ENCODE assay signal across 27 cellular contexts in genomic region chr6:43091592-43091991, GRCh38. TPM values are rescaled to one million over a fixed set of nuclear protein-coding genes. Genes with fewer than 3 reads are reported as not detected.
DNase-seq lines count a peak whose midpoint lies in the region; ATAC-seq and TF ChIP-seq lines count a peak whose summit lies in the region.
"Had no signal": no experiment of that assay in that cellular context is flagged by ENCODE, and none has a peak within 500 bp of the region (broad histone marks: within the 10 kb centered on the region; RNA-seq: fewer than 3 reads in every experiment).

No MANE protein-coding gene starts in this region.

- H3K4me1 Mint-ChIP-seq in nephron: peaks cover 77% of the 10 kb centered on the region

- intact Hi-C loops in breast epithelium (cut with DNase I; ENCODE audit: low total_unique reads) (no loop called here), mammary epithelial cell (cut with micrococcal nuclease) (no loop called here), ascending aorta (cut with DNase I) (no loop called here)

- DNase-seq in breast epithelium (ENCODE audit: low spot score in 2 of 2) (no peak), mammary epithelial cell (no peak), amniotic epithelial cell (ENCODE audit: low read depth) (peak; percentile 69), ascending aorta (ENCODE audit: low spot score in 2 of 2) (no peak), brain microvascular endothelial cell (no peak), GM13977 (ENCODE audit: low spot score) (no peak)
- DNase-seq: activated CD4-positive, alpha-beta T cell treated with anti-CD3 and anti-CD28 coated beads for 36 hours; activated CD8-positive, alpha-beta T cell treated with anti-CD3 and anti-CD28 coated beads for 36 hours; activated naive CD4-positive, alpha-beta T cell treated with anti-CD3 and anti-CD28 coated beads, Interleukin-2, amount 50 U/mL, for 16 hours; amniotic stem cell; Calu3; colonic mucosa; DND-41; effector CD4-positive, alpha-beta T cell; GM23248; NCI-H1105; NCI-H187 treated with DMSO at 0.1 percent for 48 hours; NCI-H2171; NCI-H82; stimulated activated naive CD8-positive, alpha-beta T cell treated with anti-CD3 and anti-CD28 coated beads, Interleukin-15, amount 100 ng/mL, for 72 hours; T-helper 17 cell had no signal

- BruUV-seq in mammary epithelial cell (replicated peaks; lab: Mats Ljungman, UMichigan): no TSS peak

- in situ Hi-C loops in mammary epithelial cell (cut with MboI; ENCODE audit: low sequenced_read_pairs in 2 of 2) (no loop called here), brain microvascular endothelial cell (cut with HindIII; ENCODE audit: low pct_ligation_motif_present, low sequenced_read_pairs) (no loop called here), GM13977 (cut with MboI; ENCODE audit: low pct_unique_long_range_greater_than_20kb, low sequenced_read_pairs, unreplicated experiment) (no loop called here)

- TF ChIP-seq CTCF in breast epithelium (IDR thresholded peaks at IDR 0.05) (no peak), mammary epithelial cell (conservative IDR thresholded peaks at IDR 0.05 in 1 of 2, IDR thresholded peaks at IDR 0.05 in 1 of 2; ENCODE audit: extremely low read depth in 1 of 2, insufficient read depth in 1 of 2, low read depth in 1 of 2, low read length in 2 of 2) (no peak), nephron (IDR thresholded peaks at IDR 0.05; ENCODE audit: unreplicated experiment in 3 of 3) (no peak), ascending aorta (IDR thresholded peaks at IDR 0.05) (no peak), brain microvascular endothelial cell (IDR thresholded peaks at IDR 0.05; ENCODE audit: low read depth, low read length, missing control alignments) (no peak), GM13977 (IDR thresholded peaks at IDR 0.05; ENCODE audit: extremely low read depth, insufficient read depth, missing control alignments) (no peak)

- dilution Hi-C loops in mammary epithelial cell (cut with HindIII; ENCODE audit: low sequenced_read_pairs): no loop called here

- H3K36me3 ChIP-seq in breast epithelium (no peaks in the 10 kb centered on the region), mammary epithelial cell (ENCODE audit: insufficient read depth, low read length) (no peaks in the 10 kb centered on the region), ascending aorta (no peaks in the 10 kb centered on the region), brain microvascular endothelial cell (replicated peaks) (no peaks in the 10 kb centered on the region)
- H3K36me3 ChIP-seq: colonic mucosa, neutrophil had no signal

- peaks cover 3% of the 10 kb centered on the region for H3K36me3 Mint-ChIP-seq in nephron (ENCODE audit: low read depth)
- H3K36me3 Mint-ChIP-seq: CD14-positive monocyte had no signal

- no peak for ATAC-seq in GM21381 (IDR thresholded peaks at IDR 0.05; ENCODE audit: unreplicated experiment)
- ATAC-seq: activated CD4-positive, alpha-beta T cell treated with anti-CD3 and anti-CD28 coated beads for 36 hours; activated CD8-positive, alpha-beta T cell treated with anti-CD3 and anti-CD28 coated beads for 36 hours; activated T-helper 17 cell treated with anti-CD3 and anti-CD28 coated beads, Interleukin-2, amount 50 U/mL, for 72 hours; stimulated activated naive CD8-positive, alpha-beta T cell treated with anti-CD3 and anti-CD28 coated beads, Interleukin-15, amount 100 ng/mL, for 72 hours; T-helper 17 cell had no signal

- no peak overlapping the region for H2AFZ ChIP-seq in mammary epithelial cell (ENCODE audit: low read depth, low read length)
- H2AFZ ChIP-seq: GM23248 had no signal

- H3K4me1 ChIP-seq in breast epithelium (peaks cover 16 to 30% of the 10 kb centered on the region in 2 donors), mammary epithelial cell (ENCODE audit: insufficient read depth, low read length) (peaks cover 77% of the 10 kb centered on the region), ascending aorta (peaks cover 3 to 7% of the 10 kb centered on the region in 2 donors)
- H3K4me1 ChIP-seq: colonic mucosa had no signal

- no peak for TF ChIP-seq POLR2A in breast epithelium (IDR thresholded peaks at IDR 0.05)

- H3K9me3 ChIP-seq in breast epithelium: no peaks in the 10 kb centered on the region
- H3K9me3 ChIP-seq in mammary epithelial cell (replicated peaks; ENCODE audit: insufficient read depth, low read length): no peaks in the 10 kb centered on the region
- H3K9me3 ChIP-seq in ascending aorta: no peaks in the 10 kb centered on the region
- H3K9me3 ChIP-seq: colonic mucosa, neutrophil had no signal

- CTCF ChIA-PET in mammary epithelial cell (lab: Charles Lee; ENCODE audit: low non-redundant PET): no interaction called here

- no peaks in the 10 kb centered on the region for H4K20me1 ChIP-seq in mammary epithelial cell (ENCODE audit: insufficient read depth, low read length)

- H3K4me2 ChIP-seq in mammary epithelial cell (ENCODE audit: insufficient read depth, low read depth, low read length): no peak overlapping the region

- peak overlapping the region; percentile 95 to 99 (median 98) for H3K27ac Mint-ChIP-seq in nephron
- H3K27ac Mint-ChIP-seq: activated CD4-positive, alpha-beta T cell treated with anti-CD3 and anti-CD28 coated beads for 36 hours; activated CD8-positive, alpha-beta T cell treated with anti-CD3 and anti-CD28 coated beads for 36 hours; activated T-helper 17 cell treated with anti-CD3 and anti-CD28 coated beads, Interleukin-2, amount 50 U/mL, for 72 hours; CD14-positive monocyte; stimulated activated naive CD8-positive, alpha-beta T cell treated with anti-CD3 and anti-CD28 coated beads, Interleukin-15, amount 100 ng/mL, for 72 hours; T-helper 17 cell had no signal

- H3K9me3 Mint-ChIP-seq in nephron: no peaks in the 10 kb centered on the region
- H3K9me3 Mint-ChIP-seq: activated CD8-positive, alpha-beta T cell treated with anti-CD3 and anti-CD28 coated beads for 36 hours; activated T-helper 17 cell treated with anti-CD3 and anti-CD28 coated beads, Interleukin-2, amount 50 U/mL, for 72 hours; CD14-positive monocyte; stimulated activated naive CD8-positive, alpha-beta T cell treated with anti-CD3 and anti-CD28 coated beads, Interleukin-15, amount 100 ng/mL, for 72 hours had no signal

- H3K27me3 Mint-ChIP-seq in nephron (ENCODE audit: low read depth): no peaks in the 10 kb centered on the region
- H3K27me3 Mint-ChIP-seq: activated CD4-positive, alpha-beta T cell treated with anti-CD3 and anti-CD28 coated beads for 36 hours; activated CD8-positive, alpha-beta T cell treated with anti-CD3 and anti-CD28 coated beads for 36 hours; activated T-helper 17 cell treated with anti-CD3 and anti-CD28 coated beads, Interleukin-2, amount 50 U/mL, for 72 hours; stimulated activated naive CD8-positive, alpha-beta T cell treated with anti-CD3 and anti-CD28 coated beads, Interleukin-15, amount 100 ng/mL, for 72 hours; T-helper 17 cell had no signal

- H3K79me2 ChIP-seq in mammary epithelial cell (ENCODE audit: insufficient read depth, low read length): peaks cover 91% of the 10 kb centered on the region

- 74% methylated on average over 6 of the region's 6 CpGs for WGBS in mammary epithelial cell (ENCODE audit: low coverage, missing lambda C conversion rate)

- no peak overlapping the region for H3K9ac ChIP-seq in mammary epithelial cell (ENCODE audit: insufficient read depth, low read length)
- H3K9ac ChIP-seq: GM23248 had no signal

- H3K27me3 ChIP-seq in breast epithelium: no peaks in the 10 kb centered on the region
- H3K27me3 ChIP-seq in mammary epithelial cell (ENCODE audit: insufficient read depth, low read length): no peaks in the 10 kb centered on the region
- H3K27me3 ChIP-seq in ascending aorta: no peaks in the 10 kb centered on the region
- no peaks in the 10 kb centered on the region for H3K27me3 ChIP-seq in brain microvascular endothelial cell (replicated peaks)
- H3K27me3 ChIP-seq: colonic mucosa, neutrophil had no signal

- no peak overlapping the region for H3K4me3 Mint-ChIP-seq in nephron
- H3K4me3 Mint-ChIP-seq: activated CD4-positive, alpha-beta T cell treated with anti-CD3 and anti-CD28 coated beads for 36 hours; activated CD8-positive, alpha-beta T cell treated with anti-CD3 and anti-CD28 coated beads for 36 hours; activated T-helper 17 cell treated with anti-CD3 and anti-CD28 coated beads, Interleukin-2, amount 50 U/mL, for 72 hours; CD14-positive monocyte; stimulated activated naive CD8-positive, alpha-beta T cell treated with anti-CD3 and anti-CD28 coated beads, Interleukin-15, amount 100 ng/mL, for 72 hours; T-helper 17 cell had no signal

- H3K4me3 ChIP-seq in breast epithelium (no peak overlapping the region), mammary epithelial cell (replicated peaks in 1 of 3; ENCODE audit: insufficient read depth in 1 of 3, low read depth in 2 of 3, low read length in 3 of 3) (no peak overlapping the region), ascending aorta (no peak overlapping the region), brain microvascular endothelial cell (ENCODE audit: low read depth, low read length) (no peak overlapping the region)
- H3K4me3 ChIP-seq: colonic mucosa, GM23248, SK-N-MC had no signal

- peak overlapping the region; percentile 92 to 93 for H3K27ac ChIP-seq in breast epithelium
- H3K27ac ChIP-seq in mammary epithelial cell (ENCODE audit: insufficient read depth, low read depth, low read length): no peak overlapping the region
- H3K27ac ChIP-seq in ascending aorta: no peak overlapping the region
- no peak overlapping the region for H3K27ac ChIP-seq in brain microvascular endothelial cell
- H3K27ac ChIP-seq: colonic mucosa, GM23248, neutrophil had no signal

RNA-seq across cellular contexts. Expression of gene PTK7, which starts 15.5 kb away (rescaled TPM):
- total RNA-seq in breast epithelium (10 to 100 TPM in 2 of 3 donors, 1 to 10 TPM in 1; 7.0 to 57.1 (median 52.1) TPM), mammary epithelial cell (100 to 1,000 TPM; 141 to 277 TPM), ascending aorta (34.9 TPM)
- 124 TPM for polyA plus RNA-seq in mammary epithelial cell
- 118 TPM for polyA minus RNA-seq in mammary epithelial cell
- polyA plus RNA-seq: CD14-positive monocyte had no signal

RNA-seq across cellular contexts. Expression of gene KLC4, which starts 32.2 kb away (rescaled TPM):
- 10 to 100 TPM; 20.5 to 33.7 (median 21.0) TPM for total RNA-seq in breast epithelium
- 10 to 100 TPM; 17.5 to 20.2 TPM for total RNA-seq in mammary epithelial cell
- 9.3 TPM for polyA plus RNA-seq in mammary epithelial cell
- polyA minus RNA-seq in mammary epithelial cell: 1.9 TPM
- total RNA-seq in ascending aorta: 17.8 TPM

RNA-seq across cellular contexts. Expression of gene MRPL2, which starts 32.4 kb away (rescaled TPM):
- total RNA-seq in breast epithelium (10 to 100 TPM; 17.9 to 32.1 (median 29.1) TPM), mammary epithelial cell (10 to 100 TPM; 13.3 to 75.2 TPM), ascending aorta (42.3 TPM)
- 41.3 TPM for polyA plus RNA-seq in mammary epithelial cell
- polyA minus RNA-seq in mammary epithelial cell: 26.7 TPM

RNA-seq across cellular contexts. Expression of gene CUL7, which starts 37.9 kb away (rescaled TPM):
- 10 to 100 TPM; 12.6 to 21.4 (median 19.3) TPM for total RNA-seq in breast epithelium
- 10 to 100 TPM; 21.5 to 31.5 TPM for total RNA-seq in mammary epithelial cell
- polyA plus RNA-seq in mammary epithelial cell: 11.2 TPM
- polyA minus RNA-seq in mammary epithelial cell: 29.0 TPM
- total RNA-seq in ascending aorta: 26.7 TPM

Comparison
In these comparisons a context has a peak if more than half of its experiments do, and no peak if none do; other contexts are left out.
1. H3K27ac ChIP-seq: peak in breast epithelium (2 of 2); none in mammary epithelial cell (single experiment), ascending aorta (0 of 2) and brain microvascular endothelial cell (single experiment).